ENCODE assay signal across 9 cellular contexts in the genomic region with DNA sequence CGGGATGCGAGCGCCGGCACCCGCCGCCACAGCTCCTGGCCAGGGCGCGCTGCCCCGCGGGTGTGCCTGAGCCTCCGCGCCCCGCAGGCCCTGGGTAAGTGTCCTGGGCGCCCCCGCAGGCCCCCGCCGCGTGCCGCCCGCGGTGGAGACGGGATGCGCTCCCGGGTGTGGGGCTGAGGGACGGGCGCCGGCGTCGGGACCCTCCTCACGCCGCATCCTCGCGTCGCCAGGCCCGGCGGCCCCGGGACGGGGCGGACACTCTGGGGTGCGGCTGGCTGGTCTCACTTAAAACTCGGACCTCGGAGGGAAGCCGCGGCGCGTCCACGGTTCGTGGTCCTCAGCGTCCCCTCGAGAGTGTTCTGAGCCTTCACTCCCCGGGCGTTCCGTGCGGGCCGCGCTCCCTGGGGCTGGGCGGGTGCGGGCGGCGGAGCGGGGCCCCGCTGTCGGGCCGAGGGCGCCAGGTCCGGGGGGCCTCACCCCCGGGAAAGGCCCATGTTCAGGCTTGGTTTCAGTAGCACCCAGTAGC. TPM values are rescaled to one million over a fixed set of nuclear protein-coding genes. Genes with fewer than 3 reads are reported as not detected.
DNase-seq lines count a peak whose midpoint lies in the region; ATAC-seq, FAIRE-seq and TF ChIP-seq lines count a peak whose summit lies in the region.
"Had no signal": no experiment of that assay in that cellular context is flagged by ENCODE, and none has a peak within 500 bp of the region (broad histone marks: within the 10 kb centered on the region; RNA-seq: fewer than 3 reads in every experiment).

No MANE protein-coding gene starts in this region.

- H3K18ac ChIP-seq in H9 (ENCODE audit: insufficient read length, low read depth, low read length), result no peak overlapping the region
- peak overlapping the region; percentile 93 to 94 for H3K18ac ChIP-seq in mesenchymal stem cell (ENCODE audit: low read depth in 1 of 2, low read length in 2 of 2)

- H3K4me3 ChIP-seq in GM12875 (ENCODE audit: low read depth, low read length) (peak overlapping the region; percentile 88), mesenchymal stem cell (ENCODE audit: insufficient read depth in 1 of 2, low read depth in 1 of 2, low read length in 2 of 2) (peak overlapping the region; percentile 63 to 86)
- H3K4me3 ChIP-seq in CD8-positive, alpha-beta T cell (ENCODE audit: low read depth, low read length), result no peak overlapping the region

- peaks cover 73% of the 10 kb centered on the region for H3K27me3 Mint-ChIP-seq in H9 (ENCODE audit: low read depth)
- H3K27me3 Mint-ChIP-seq in activated CD8-positive, alpha-beta T cell treated with anti-CD3 and anti-CD28 coated beads, Interleukin-2, amount 10 ng/mL, durations not matched to agents 7 days and 5 days (ENCODE audit: low read depth), result peaks cover 2% of the 10 kb centered on the region
- peaks cover 34% of the 10 kb centered on the region for H3K27me3 Mint-ChIP-seq in CD8-positive, alpha-beta T cell (ENCODE audit: low read depth)

- no peak for FAIRE-seq in frontal cortex (lab: Jason Lieb, UNC)

- no peak overlapping the region for H2AFZ ChIP-seq in H9 (ENCODE audit: low read length)
- peak overlapping the region; percentile 51 for H2AFZ ChIP-seq in mesenchymal stem cell (ENCODE audit: low read depth, low read length)

- no CpG with 5 or more reads among the region's 67 CpGs for WGBS in H9 (ENCODE audit: extremely low coverage, insufficient read length, low lambda C conversion rate)
- 3% methylated on average over 57 of the region's 67 CpGs for WGBS in mesenchymal stem cell

- H2BK12ac ChIP-seq in H9 (ENCODE audit: insufficient read length, low read depth, low read length) (no peak overlapping the region), mesenchymal stem cell (ENCODE audit: low read length in 2 of 2) (peak overlapping the region in 1 of 2 experiments; percentile 12)

- H3T11ph ChIP-seq in H9 (ENCODE audit: low read length), result no peak overlapping the region

- H3K23ac ChIP-seq in H9 (ENCODE audit: insufficient read length, low read depth, low read length) (no peak overlapping the region), mesenchymal stem cell (ENCODE audit: low read length in 2 of 2) (peak overlapping the region in 1 of 2 experiments; percentile 46)

- H3K4me3 Mint-ChIP-seq in H9, result peak overlapping the region in 1 of 2 experiments; percentile 4; a peak in 2 of 5 replicates
- H3K4me3 Mint-ChIP-seq in activated CD8-positive, alpha-beta T cell treated with anti-CD3 and anti-CD28 coated beads, Interleukin-2, amount 10 ng/mL, durations not matched to agents 7 days and 5 days, result peak overlapping the region; percentile 79
- H3K4me3 Mint-ChIP-seq in CD8-positive, alpha-beta T cell, result no peak overlapping the region

- TF ChIP-seq CTCF in GM12875 (IDR thresholded peaks at IDR 0.05; ENCODE audit: borderline replicate concordance, insufficient read depth, low read depth, low read length) (no peak), H9 (conservative IDR thresholded peaks at IDR 0.05) (no peak)
- no peak for TF ChIP-seq CTCF in CD8-positive, alpha-beta T cell (IDR thresholded peaks at IDR 0.05)

- H3K9me3 ChIP-seq in H9 (ENCODE audit: control insufficient read depth, low read depth, low read length) (no peaks in the 10 kb centered on the region), mesenchymal stem cell (ENCODE audit: control insufficient read depth, low read length) (no peaks in the 10 kb centered on the region)
- no peaks in the 10 kb centered on the region for H3K9me3 ChIP-seq in CD8-positive, alpha-beta T cell (ENCODE audit: low read length)
- H3K9me3 ChIP-seq: neutrophil had no signal

- ATAC-seq in activated CD8-positive, alpha-beta T cell treated with anti-CD3 and anti-CD28 coated beads, Interleukin-2, amount 10 ng/mL, durations not matched to agents 7 days and 5 days, result peak; percentile 25
- no peak for ATAC-seq in CD8-positive, alpha-beta T cell
- no peak for ATAC-seq in HG02938 (IDR thresholded peaks at IDR 0.05; ENCODE audit: unreplicated experiment)

- intact Hi-C loops in CD8-positive, alpha-beta T cell (cut with DNase I, micrococcal nuclease), result no loop called here

- peak overlapping the region; percentile 9 for H3K4me2 ChIP-seq in H9 (ENCODE audit: insufficient read depth, insufficient read length, low read length)
- H3K4me2 ChIP-seq in mesenchymal stem cell (ENCODE audit: low read length, poor library complexity, severe bottlenecking), result peak overlapping the region; percentile 93

- CTCF ChIA-PET in activated CD8-positive, alpha-beta T cell treated with anti-CD3 and anti-CD28 coated beads, Interleukin-2, amount 10 ng/mL, durations not matched to agents 7 days and 5 days (lab: Charles Lee), result interaction anchor here (0.8 to 2.3 kb wide), 10 partner anchors 10 to 124 kb away, joined by 3 to 10 read pairs (median 4); no protein-coding TSS in a partner anchor
- CTCF ChIA-PET in CD8-positive, alpha-beta T cell (lab: Charles Lee), result no interaction called here

- H3K27ac Mint-ChIP-seq in H9, result no peak overlapping the region
- H3K27ac Mint-ChIP-seq in activated CD8-positive, alpha-beta T cell treated with anti-CD3 and anti-CD28 coated beads, Interleukin-2, amount 10 ng/mL, durations not matched to agents 7 days and 5 days, result no peak overlapping the region
- no peak overlapping the region for H3K27ac Mint-ChIP-seq in CD8-positive, alpha-beta T cell

- H3K4me1 ChIP-seq in H9 (ENCODE audit: insufficient read depth, low read length), result no peaks in the 10 kb centered on the region; the same call in 1 of the 2 replicates
- H3K4me1 ChIP-seq in mesenchymal stem cell (ENCODE audit: control insufficient read depth, insufficient read depth, low read depth, low read length), result peaks cover 43% of the 10 kb centered on the region
- peaks cover 5% of the 10 kb centered on the region for H3K4me1 ChIP-seq in CD8-positive, alpha-beta T cell (ENCODE audit: insufficient read depth, low read length)

- no peak overlapping the region for H3K56ac ChIP-seq in H9 (ENCODE audit: insufficient read length, low read depth, low read length)

- H4K91ac ChIP-seq in H9 (ENCODE audit: insufficient read length, low read depth, low read length), result no peak overlapping the region
- H4K91ac ChIP-seq in mesenchymal stem cell (ENCODE audit: low read length), result peak overlapping the region; percentile 67

- H2BK120ac ChIP-seq in H9 (ENCODE audit: low read depth, low read length, poor library complexity, severe bottlenecking) (no peak overlapping the region), mesenchymal stem cell (ENCODE audit: low read depth, low read length) (peak overlapping the region; percentile 94)

- H2BK5ac ChIP-seq in H9 (ENCODE audit: insufficient read length, low read length) (no peak overlapping the region), mesenchymal stem cell (ENCODE audit: low read depth, low read length, poor library complexity, severe bottlenecking) (no peak overlapping the region)

- peaks cover 27% of the 10 kb centered on the region; the same call in 1 of the 2 replicates for H3K27me3 ChIP-seq in H9 (ENCODE audit: insufficient read depth, low read length)
- H3K27me3 ChIP-seq in mesenchymal stem cell (ENCODE audit: control insufficient read depth in 1 of 2, insufficient read depth in 1 of 2, low read length in 2 of 2), result peaks cover 15 to 35% of the 10 kb centered on the region in 2 experiments
- peaks cover 20% of the 10 kb centered on the region for H3K27me3 ChIP-seq in CD8-positive, alpha-beta T cell (ENCODE audit: insufficient read depth, low read length)

- no peak overlapping the region for H4K5ac ChIP-seq in H9 (ENCODE audit: insufficient read length, low read depth, low read length)

- H2BK20ac ChIP-seq in H9 (ENCODE audit: low read depth, low read length, poor library complexity, severe bottlenecking), result no peak overlapping the region

- H3K79me1 ChIP-seq in H9 (ENCODE audit: insufficient read depth, low read depth, low read length, poor library complexity, severe bottlenecking) (no peaks in the 10 kb centered on the region), mesenchymal stem cell (replicated peaks; ENCODE audit: low read length, poor library complexity, severe bottlenecking) (peaks cover 3% of the 10 kb centered on the region)

- H3K4ac ChIP-seq in H9 (ENCODE audit: low read depth, low read length) (no peak overlapping the region), mesenchymal stem cell (ENCODE audit: low read depth in 1 of 2, low read length in 2 of 2) (peak overlapping the region; percentile 56 to 91)

- peaks cover 0 to 2% of the 10 kb centered on the region in 2 experiments; a peak in 1 of 5 replicates for H3K9me3 Mint-ChIP-seq in H9
- no peaks in the 10 kb centered on the region for H3K9me3 Mint-ChIP-seq in activated CD8-positive, alpha-beta T cell treated with anti-CD3 and anti-CD28 coated beads, Interleukin-2, amount 10 ng/mL, durations not matched to agents 7 days and 5 days (ENCODE audit: insufficient read depth)
- H3K9me3 Mint-ChIP-seq in CD8-positive, alpha-beta T cell, result no peaks in the 10 kb centered on the region

- H3K79me2 ChIP-seq in H9 (ENCODE audit: insufficient read depth, low read length), result no peaks in the 10 kb centered on the region

- DNase-seq in H9 (no peak), mesenchymal stem cell (no peak), frontal cortex (ENCODE audit: low spot score in 2 of 2) (no peak)
- no peak for DNase-seq in activated CD8-positive, alpha-beta T cell treated with anti-CD3 and anti-CD28 coated beads, Interleukin-2, amount 10 ng/mL, durations not matched to agents 7 days and 5 days
- no peak for DNase-seq in CD8-positive, alpha-beta T cell
- DNase-seq in activated CD8-positive, alpha-beta memory T cell treated with anti-CD3 and anti-CD28 coated beads, Interleukin-2, amount 50 U/mL, for 4 hours, result no peak

- peaks cover 0 to 2% (median 0%) of the 10 kb centered on the region in 3 experiments; a peak in 1 of 7 replicates for H3K36me3 Mint-ChIP-seq in H9 (ENCODE audit: insufficient read depth in 1 of 3, low read depth in 3 of 3)
- peaks cover 28% of the 10 kb centered on the region for H3K36me3 Mint-ChIP-seq in activated CD8-positive, alpha-beta T cell treated with anti-CD3 and anti-CD28 coated beads, Interleukin-2, amount 10 ng/mL, durations not matched to agents 7 days and 5 days (ENCODE audit: low read depth)
- no peaks in the 10 kb centered on the region for H3K36me3 Mint-ChIP-seq in CD8-positive, alpha-beta T cell

- H2BK15ac ChIP-seq in H9 (ENCODE audit: low read depth, low read length) (no peak overlapping the region), mesenchymal stem cell (ENCODE audit: low read depth, poor library complexity, severe bottlenecking) (peak overlapping the region; percentile 69)

- POLR2A ChIA-PET in activated CD8-positive, alpha-beta T cell treated with anti-CD3 and anti-CD28 coated beads, Interleukin-2, amount 10 ng/mL, durations not matched to agents 7 days and 5 days (lab: Charles Lee), result interaction anchor here (0.7 to 1.3 kb wide), 3 partner anchors 25 to 71 kb away, joined by 3 to 9 read pairs (median 3); no protein-coding TSS in a partner anchor
- POLR2A ChIA-PET in CD8-positive, alpha-beta T cell (lab: Charles Lee), result no interaction called here

- peaks cover 11% of the 10 kb centered on the region for H3K23me2 ChIP-seq in H9 (ENCODE audit: insufficient read length, low read depth, low read length, poor library complexity, severe bottlenecking)

- H2AK5ac ChIP-seq in H9 (ENCODE audit: insufficient read length, low read length), result no peak overlapping the region
- no peak overlapping the region for H2AK5ac ChIP-seq in mesenchymal stem cell (ENCODE audit: low read length, severe bottlenecking)

- no peaks in the 10 kb centered on the region for H4K20me1 ChIP-seq in H9 (ENCODE audit: control insufficient read depth, insufficient read depth, insufficient read length)

- no peak overlapping the region for H3K9ac ChIP-seq in H9 (ENCODE audit: extremely low read depth, insufficient read length, low read length)
- peak overlapping the region; percentile 85 for H3K9ac ChIP-seq in mesenchymal stem cell (ENCODE audit: low read length)

- H3K4me1 Mint-ChIP-seq in H9, result peaks cover 13 to 15% of the 10 kb centered on the region in 2 experiments
- H3K4me1 Mint-ChIP-seq in activated CD8-positive, alpha-beta T cell treated with anti-CD3 and anti-CD28 coated beads, Interleukin-2, amount 10 ng/mL, durations not matched to agents 7 days and 5 days (ENCODE audit: low read depth), result peaks cover 47% of the 10 kb centered on the region
- H3K4me1 Mint-ChIP-seq in CD8-positive, alpha-beta T cell (ENCODE audit: low read depth), result peaks cover 10% of the 10 kb centered on the region

- H4K8ac ChIP-seq in H9 (replicated peaks; ENCODE audit: insufficient read length, low read depth, low read length) (no peak overlapping the region), mesenchymal stem cell (ENCODE audit: low read length) (peak overlapping the region; percentile 93)

- H3K27ac ChIP-seq in H9 (ENCODE audit: insufficient read length, low read depth, low read length), result no peak overlapping the region
- no peak overlapping the region for H3K27ac ChIP-seq in mesenchymal stem cell (ENCODE audit: low read length, poor library complexity, severe bottlenecking)
- no peak overlapping the region for H3K27ac ChIP-seq in CD8-positive, alpha-beta T cell (ENCODE audit: low read depth, low read length)
- H3K27ac ChIP-seq: neutrophil had no signal

- H3K14ac ChIP-seq in H9 (ENCODE audit: insufficient read depth, low read length) (no peak overlapping the region; the same call in 1 of the 2 replicates), mesenchymal stem cell (ENCODE audit: low read length in 2 of 2) (peak overlapping the region in 1 of 2 experiments; percentile 82)

- peaks cover 7 to 10% of the 10 kb centered on the region in 2 experiments for H3K36me3 ChIP-seq in mesenchymal stem cell (ENCODE audit: control insufficient read depth in 1 of 2, insufficient read depth in 2 of 2, low read depth in 1 of 2, low read length in 2 of 2)
- no peaks in the 10 kb centered on the region for H3K36me3 ChIP-seq in CD8-positive, alpha-beta T cell (ENCODE audit: insufficient read depth, low read length)

RNA-seq across cellular contexts. Expression of a gene that starts 0.3 kb away (rescaled TPM):
- total RNA-seq in H9 (2021) (1.7 and 2.2 TPM in 2 replicates), frontal cortex (1.2 TPM)
- total RNA-seq in activated CD8-positive, alpha-beta T cell treated with anti-CD3 and anti-CD28 coated beads, Interleukin-2, amount 10 ng/mL, durations not matched to agents 7 days and 5 days, result 10 to 100 TPM; 56.1 to 57.2 TPM
- polyA plus RNA-seq in mesenchymal stem cell (2013, experiment 1 of 2), result 12.1 TPM
- polyA plus RNA-seq in mesenchymal stem cell (2013, experiment 2 of 2), result 12.0 TPM
- under 1 TPM; 0.14 to 0.22 TPM for total RNA-seq in CD8-positive, alpha-beta T cell

RNA-seq across cellular contexts. Expression of a gene that starts 50.3 kb away (rescaled TPM):
- total RNA-seq in H9 (2021) (84.9 and 91.5 TPM in 2 replicates), frontal cortex (49.7 TPM)
- 100 to 1,000 TPM in 1 of 2 experiments, 10 to 100 TPM in 1; 96.1 to 101 TPM for total RNA-seq in activated CD8-positive, alpha-beta T cell treated with anti-CD3 and anti-CD28 coated beads, Interleukin-2, amount 10 ng/mL, durations not matched to agents 7 days and 5 days
- 71.0 TPM for polyA plus RNA-seq in mesenchymal stem cell (2013, experiment 1 of 2)
- 74.3 TPM for polyA plus RNA-seq in mesenchymal stem cell (2013, experiment 2 of 2)
- total RNA-seq in CD8-positive, alpha-beta T cell, result 10 to 100 TPM; 34.4 to 38.7 TPM

Comparison
In these comparisons a context has a peak if more than half of its experiments do, and no peak if none do; other contexts are left out.
1. RNA of a gene that starts 0.3 kb away (total RNA-seq): 56.1 to 57.2 TPM in activated CD8-positive, alpha-beta T cell treated with anti-CD3 and anti-CD28 coated beads, Interleukin-2, amount 10 ng/mL, durations not matched to agents 7 days and 5 days; 1.7 to 2.2 TPM in H9, 1.2 TPM in frontal cortex (single experiment) and 0.14 to 0.22 TPM in CD8-positive, alpha-beta T cell; every median in the first group is over 10 times any median in the second.